Comparison of ENCODE assay signal across 1 cellular context in the genomic region with DNA sequence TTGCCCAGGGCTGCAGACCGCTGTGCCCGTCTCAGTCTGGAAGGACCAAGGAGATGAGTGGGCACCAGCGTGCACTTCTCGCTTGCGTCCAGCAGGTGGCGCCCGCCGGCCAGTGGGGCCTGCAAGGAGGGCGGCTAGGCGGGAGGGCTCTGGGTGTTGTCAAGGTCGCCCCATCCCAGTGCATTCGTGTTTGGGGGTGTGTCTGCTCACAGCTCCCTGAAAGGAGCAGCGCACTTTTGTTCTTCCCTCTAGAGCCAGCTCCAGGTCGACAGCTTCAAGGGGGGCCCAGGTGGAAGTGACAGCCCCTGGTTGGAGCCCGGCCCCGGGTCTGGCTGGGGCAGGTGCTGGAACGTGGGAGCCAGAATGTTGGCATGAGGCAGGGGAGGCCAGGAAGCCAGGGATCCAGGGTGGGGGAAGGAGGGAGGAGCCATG.
TF ChIP-seq lines count a peak whose summit lies in the region.

No MANE protein-coding gene starts in this region.

TF ChIP-seq in IMR-90, 13 proteins besides CTCF, POLR2A, EP300 and RAD21:
- TF ChIP-seq NFE2L2 (IDR thresholded peaks at IDR 0.05; ENCODE audit: low read depth, low read length) = no peak
- TF ChIP-seq FOS (IDR thresholded peaks at IDR 0.05; ENCODE audit: low read depth, low read length) = no peak
- TF ChIP-seq MXI1 (IDR thresholded peaks at IDR 0.05; ENCODE audit: borderline replicate concordance, low read depth, low read length) = no peak
- TF ChIP-seq SMC3 (IDR thresholded peaks at IDR 0.05; ENCODE audit: low read depth, low read length) = peak; percentile 79
- peak; percentile 69; the same call in 1 of the 2 replicates for TF ChIP-seq MAZ (IDR thresholded peaks at IDR 0.05; ENCODE audit: borderline replicate concordance, low read depth, low read length)
- TF ChIP-seq MAFK (IDR thresholded peaks at IDR 0.05; ENCODE audit: low read depth, low read length) = no peak
- no peak for TF ChIP-seq RCOR1 (IDR thresholded peaks at IDR 0.05; ENCODE audit: insufficient replicate concordance, low read length)
